Comparison of ENCODE assay signal across 16 cellular contexts in the genomic region with DNA sequence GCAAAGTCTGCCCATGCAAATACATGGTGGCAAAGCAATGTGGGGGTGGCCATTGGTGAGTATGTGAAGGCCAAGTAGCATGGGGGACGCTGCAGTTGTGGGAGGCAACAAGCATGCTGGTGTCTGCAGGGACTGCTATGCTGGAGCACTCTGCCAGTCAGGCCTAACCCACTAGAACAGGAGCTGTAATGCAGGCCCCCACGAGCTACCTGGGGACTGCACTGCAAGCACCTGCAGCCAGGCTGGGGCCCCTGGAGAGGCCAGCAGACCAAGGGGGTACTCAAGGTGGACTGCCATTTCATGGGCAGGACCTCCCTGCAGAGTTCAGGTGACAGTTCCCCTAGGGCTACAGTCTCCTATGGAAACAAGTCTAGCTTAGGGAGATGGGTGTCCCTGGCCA.
A peak's percentile ranks its signal among the peaks of the same experiment; 100 is the strongest.
DNase-seq lines count a peak whose midpoint lies in the region; ATAC-seq and TF ChIP-seq lines count a peak whose summit lies in the region.
"Had no signal": no experiment of that assay in that cellular context is flagged by ENCODE, and none has a peak within 500 bp of the region (broad histone marks: within the 10 kb centered on the region; RNA-seq: fewer than 3 reads in every experiment).

No MANE protein-coding gene starts in this region.

- H4K91ac ChIP-seq in IMR-90 (ENCODE audit: insufficient read depth, low read depth, low read length), result no peak overlapping the region

- H3K27me3 Mint-ChIP-seq in chondrocyte (ENCODE audit: low read depth), result peaks cover 1% of the 10 kb centered on the region

- no peak overlapping the region for H3K4ac ChIP-seq in IMR-90 (ENCODE audit: low read depth, low read length)

- H3K36me3 ChIP-seq in IMR-90 (ENCODE audit: control insufficient read depth, insufficient read depth, low read length) (no peaks in the 10 kb centered on the region), upper lobe of right lung (no peaks in the 10 kb centered on the region)

- WGBS in IMR-90 (ENCODE audit: extremely low coverage in 2 of 2, insufficient read length in 1 of 2), 2 experiments, result 33% methylated on average over 1 of the region's 2 CpGs; no CpG with 5 or more reads in 1 of the 2 experiments

- no peak for DNase-seq in IMR-90
- peak; percentile 70 for DNase-seq in chondrocyte (ENCODE audit: low spot score)
- DNase-seq in posterior vena cava (ENCODE audit: low spot score), result peak; percentile 38
- DNase-seq in upper lobe of right lung, result no peak
- no peak for DNase-seq in Ammon's horn (ENCODE audit: low spot score)
- no peak for DNase-seq in stimulated activated CD4-positive, alpha-beta T cell treated with anti-CD3 and anti-CD28 coated beads, Interleukin-12 subunit alpha, Interleukin-12 subunit beta, amount 100 ng/mL, for 4 hours
- no peak for DNase-seq in medulla oblongata (ENCODE audit: extremely low spot score)
- DNase-seq: CD8-positive, alpha-beta T cell; COR-L47; DMS153; DMS79 treated with DMSO at 0.1 percent for 48 hours; EL; HCEC 1CT; HFFc6 had no signal

- H3K4me1 Mint-ChIP-seq in chondrocyte (ENCODE audit: low read depth), result no peaks in the 10 kb centered on the region

- no peak overlapping the region for H3K4me3 Mint-ChIP-seq in chondrocyte (ENCODE audit: unreplicated experiment)
- H3K4me3 Mint-ChIP-seq: CD14-positive monocyte; CD8-positive, alpha-beta T cell; HFFc6 had no signal

- H2AK9ac ChIP-seq in IMR-90 (replicated peaks; ENCODE audit: low read depth, low read length, poor library complexity), result no peak overlapping the region

- H3K27ac Mint-ChIP-seq in chondrocyte (ENCODE audit: unreplicated experiment), result no peak overlapping the region
- H3K27ac Mint-ChIP-seq: CD8-positive, alpha-beta T cell; HFFc6 had no signal

- H3K27ac ChIP-seq in IMR-90 (ENCODE audit: insufficient read depth, low read length) (no peak overlapping the region), upper lobe of right lung (no peak overlapping the region)

- no peaks in the 10 kb centered on the region for H3K79me1 ChIP-seq in IMR-90 (ENCODE audit: low read depth in 1 of 2, low read length in 2 of 2)

- ATAC-seq in IMR-90 (ENCODE audit: low read depth) (no peak), upper lobe of right lung (peak; percentile 39)
- ATAC-seq: CD8-positive, alpha-beta T cell; HepG2 had no signal

- H3K23ac ChIP-seq in IMR-90 (ENCODE audit: low read depth, low read length), result no peak overlapping the region

- dilution Hi-C loops in IMR-90 (cut with HindIII; ENCODE audit: low sequenced_read_pairs, unreplicated experiment), result no loop called here

- H3K14ac ChIP-seq in IMR-90 (replicated peaks; ENCODE audit: low read depth, low read length), result no peak overlapping the region

- CTCF ChIA-PET in IMR-90 (lab: Yijun Ruan, JAX), result no interaction called here

- H2BK5ac ChIP-seq in IMR-90 (ENCODE audit: low read depth, low read length, poor library complexity, severe bottlenecking), result no peak overlapping the region

- no peaks in the 10 kb centered on the region for H3K9me1 ChIP-seq in IMR-90 (ENCODE audit: insufficient read depth, low read length)

- no peak for TF ChIP-seq CTCF in IMR-90 (conservative IDR thresholded peaks at IDR 0.05; ENCODE audit: low read depth, low read length)
- no peak for TF ChIP-seq CTCF in chondrocyte (IDR thresholded peaks at IDR 0.05)
- no peak for TF ChIP-seq CTCF in upper lobe of right lung (IDR thresholded peaks at IDR 0.05)

- H2BK15ac ChIP-seq in IMR-90 (ENCODE audit: low read depth, low read length), result no peak overlapping the region

- no peaks in the 10 kb centered on the region for H3K27me3 ChIP-seq in IMR-90 (ENCODE audit: control insufficient read depth, insufficient read depth, low read length)
- H3K27me3 ChIP-seq in upper lobe of right lung, result no peaks in the 10 kb centered on the region

- BruUV-seq in IMR-90 (replicated peaks; lab: Mats Ljungman, UMichigan), result no TSS peak

- no peak overlapping the region for H3K56ac ChIP-seq in IMR-90 (ENCODE audit: extremely low read depth, insufficient read depth, low read length)

- H3K4me2 ChIP-seq in IMR-90 (ENCODE audit: low read depth, low read length), result no peak overlapping the region

- H2BK120ac ChIP-seq in IMR-90 (ENCODE audit: low read depth, low read length), result no peak overlapping the region

- H2AFZ ChIP-seq in IMR-90 (replicated peaks; ENCODE audit: low read length, poor library complexity), result peak overlapping the region; percentile 43

- no peak overlapping the region for H3K18ac ChIP-seq in IMR-90 (ENCODE audit: low read depth, low read length)

- no peaks in the 10 kb centered on the region for H4K20me1 ChIP-seq in IMR-90 (ENCODE audit: insufficient read depth, low read length)

- no peak overlapping the region for H2BK20ac ChIP-seq in IMR-90 (ENCODE audit: low read depth, low read length)

- intact Hi-C loops in IMR-90 (cut with micrococcal nuclease) (no loop called here), posterior vena cava (cut with DNase I) (loop anchor here in 1 of 2 donors (1.0 kb wide), 1 partner anchor 16 kb away; no protein-coding TSS in a partner anchor), upper lobe of right lung (cut with DNase I) (no loop called here)

- no peaks in the 10 kb centered on the region for H3K4me1 ChIP-seq in IMR-90 (ENCODE audit: control insufficient read depth, insufficient read depth, low read length)
- H3K4me1 ChIP-seq in upper lobe of right lung, result no peaks in the 10 kb centered on the region

- H3K9me3 ChIP-seq in IMR-90 (ENCODE audit: control insufficient read depth, insufficient read depth, low read length), result peaks cover 4% of the 10 kb centered on the region; the same call in 1 of the 2 replicates
- no peaks in the 10 kb centered on the region for H3K9me3 ChIP-seq in upper lobe of right lung

- TF ChIP-seq POLR2A in IMR-90 (IDR thresholded peaks at IDR 0.05; ENCODE audit: low read depth, low read length), result no peak

- H2AK5ac ChIP-seq in IMR-90 (ENCODE audit: low read depth, low read length), result no peak overlapping the region

- no peak overlapping the region for H3K9ac ChIP-seq in IMR-90 (ENCODE audit: low read depth, low read length)

- H3K9me3 Mint-ChIP-seq in chondrocyte (ENCODE audit: low read depth), result peaks cover 55% of the 10 kb centered on the region

- POLR2A ChIA-PET in IMR-90 (lab: Charles Lee; ENCODE audit: unreplicated experiment), result no interaction called here

- in situ Hi-C loops in IMR-90 (cut with MboI; ENCODE audit: low sequenced_read_pairs), result no loop called here

- peaks cover 12% of the 10 kb centered on the region for H3K36me3 Mint-ChIP-seq in chondrocyte (ENCODE audit: low read depth)
- H3K36me3 Mint-ChIP-seq: CD8-positive, alpha-beta T cell had no signal

- H3K4me3 ChIP-seq in IMR-90 (ENCODE audit: insufficient read depth, low read depth, low read length), result no peak overlapping the region
- no peak overlapping the region for H3K4me3 ChIP-seq in upper lobe of right lung

- no peak for TF ChIP-seq RAD21 in IMR-90 (IDR thresholded peaks at IDR 0.05; ENCODE audit: low read length)

- no peak overlapping the region for H4K8ac ChIP-seq in IMR-90 (ENCODE audit: low read depth in 2 of 2, low read length in 2 of 2)

- H4K5ac ChIP-seq in IMR-90 (ENCODE audit: low read depth, low read length), result no peak overlapping the region

TF ChIP-seq in IMR-90, 13 proteins besides CTCF, POLR2A, EP300 and RAD21:
- TF ChIP-seq MAZ (IDR thresholded peaks at IDR 0.05; ENCODE audit: borderline replicate concordance, low read depth, low read length) (no peak), MAFK (IDR thresholded peaks at IDR 0.05; ENCODE audit: low read depth, low read length) (no peak), FOS (IDR thresholded peaks at IDR 0.05; ENCODE audit: low read depth, low read length) (no peak), NFE2L2 (IDR thresholded peaks at IDR 0.05; ENCODE audit: low read depth, low read length) (no peak), RCOR1 (IDR thresholded peaks at IDR 0.05; ENCODE audit: insufficient replicate concordance, low read length) (no peak), BHLHE40 (IDR thresholded peaks at IDR 0.05; ENCODE audit: low read depth, low read length) (no peak)
- TF ChIP-seq, protein P1, sequence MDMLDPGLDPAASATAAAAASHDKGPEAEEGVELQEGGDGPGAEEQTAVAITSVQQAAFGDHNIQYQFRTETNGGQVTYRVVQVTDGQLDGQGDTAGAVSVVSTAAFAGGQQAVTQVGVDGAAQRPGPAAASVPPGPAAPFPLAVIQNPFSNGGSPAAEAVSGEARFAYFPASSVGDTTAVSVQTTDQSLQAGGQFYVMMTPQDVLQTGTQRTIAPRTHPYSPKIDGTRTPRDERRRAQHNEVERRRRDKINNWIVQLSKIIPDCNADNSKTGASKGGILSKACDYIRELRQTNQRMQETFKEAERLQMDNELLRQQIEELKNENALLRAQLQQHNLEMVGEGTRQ (IDR thresholded peaks at IDR 0.05; ENCODE audit: low read depth, low read length), result no peak

Comparison
In these comparisons a context has a peak if more than half of its experiments do, and no peak if none do; other contexts are left out.
1. DNase-seq: peak in chondrocyte (single experiment) and posterior vena cava (single experiment); none in IMR-90 (single experiment), upper lobe of right lung (single experiment), Ammon's horn (single experiment), stimulated activated CD4-positive, alpha-beta T cell treated with anti-CD3 and anti-CD28 coated beads, Interleukin-12 subunit alpha, Interleukin-12 subunit beta, amount 100 ng/mL, for 4 hours (single experiment) and medulla oblongata (single experiment).